ENCODE assay signal across 10 cellular contexts in the genomic region with DNA sequence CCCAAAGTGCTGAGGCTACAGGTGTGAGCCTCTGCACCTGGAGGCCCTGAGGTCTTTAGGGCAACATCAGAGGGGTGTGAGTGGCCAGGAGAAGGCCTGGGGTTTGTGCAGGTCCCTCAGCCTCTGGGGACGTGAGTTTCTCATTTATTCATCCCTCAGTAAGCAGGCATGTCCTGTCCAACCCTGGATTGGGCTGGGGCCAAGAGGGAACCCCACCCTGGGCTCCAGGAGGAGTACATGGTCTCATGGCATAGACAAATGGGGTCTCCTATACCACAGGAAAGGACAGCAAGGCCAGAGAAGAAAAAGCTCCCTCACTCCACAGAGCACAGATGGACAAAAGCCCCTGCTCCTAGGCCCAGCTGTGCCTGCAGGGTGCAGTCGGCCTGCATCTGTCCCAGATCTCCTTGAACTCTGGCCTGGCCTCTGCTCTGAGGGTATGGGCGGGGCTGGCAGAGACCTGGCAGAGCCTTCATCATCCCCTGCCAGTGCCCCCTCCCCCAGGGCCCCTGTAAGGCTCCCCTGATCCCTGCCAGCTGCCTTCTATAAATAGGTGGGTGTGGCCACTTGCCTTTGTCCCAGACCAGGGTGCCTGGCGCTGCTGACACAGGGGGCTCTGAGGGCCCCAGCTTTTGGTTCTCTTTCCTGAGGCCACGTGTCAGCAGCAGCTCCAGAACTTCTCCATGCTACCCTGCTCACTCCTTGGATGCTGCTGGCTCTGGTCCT. TPM values are rescaled to one million over a fixed set of nuclear protein-coding genes. Genes with fewer than 3 reads are reported as not detected.
DNase-seq lines count a peak whose midpoint lies in the region; ATAC-seq and TF ChIP-seq lines count a peak whose summit lies in the region.
"Had no signal": no experiment of that assay in that cellular context is flagged by ENCODE, and none has a peak within 500 bp of the region (broad histone marks: within the 10 kb centered on the region; RNA-seq: fewer than 3 reads in every experiment).

No MANE protein-coding gene starts in this region.

- no peak overlapping the region for H3K4me3 ChIP-seq in HCT116 (replicated peaks in 1 of 2; ENCODE audit: low read depth in 1 of 2, low read length in 2 of 2)
- H3K4me3 ChIP-seq in RWPE2 (ENCODE audit: severe bottlenecking): no peak overlapping the region
- H3K4me3 ChIP-seq in right cardiac atrium (ENCODE audit: low read length): no peak overlapping the region
- H3K4me3 ChIP-seq in stomach: no peak overlapping the region

- no peaks in the 10 kb centered on the region for H3K9me2 ChIP-seq in HCT116 (ENCODE audit: insufficient read depth)

- no peaks in the 10 kb centered on the region for H3K79me2 ChIP-seq in HCT116 (ENCODE audit: insufficient read depth, low read length)

- DNase-seq in HCT116 (ENCODE audit: low read depth, low spot score): no peak
- DNase-seq in RWPE2 (ENCODE audit: low spot score): no peak
- DNase-seq in right cardiac atrium: peak; percentile 78 to 86 (median 85)
- DNase-seq in stomach: peak; percentile 49
- DNase-seq in RKO (ENCODE audit: low spot score): no peak
- DNase-seq: activated gamma-delta T cell treated with Interleukin-2 at 50 U/mL for 16 hours, NCI-H524 treated with DMSO at 0.1 percent for 48 hours had no signal

- H3K4me1 ChIP-seq in HCT116 (ENCODE audit: control insufficient read depth in 1 of 2, insufficient read depth in 2 of 2, low read length in 2 of 2) (peaks cover 33% of the 10 kb centered on the region in 2 experiments), RWPE2 (ENCODE audit: insufficient read depth, poor library complexity, severe bottlenecking) (peaks cover 39% of the 10 kb centered on the region), right cardiac atrium (ENCODE audit: control insufficient read depth, insufficient read depth, low read length) (peaks cover 38% of the 10 kb centered on the region), stomach (peaks cover 53 to 87% (median 71%) of the 10 kb centered on the region in 4 donors)

- TF ChIP-seq RAD21 in HCT116 (IDR thresholded peaks at IDR 0.05; ENCODE audit: low read depth): no peak

- POLR2A ChIA-PET in HCT116 (lab: Charles Lee): no interaction called here

- no TSS peak for BruUV-seq in HCT116 (replicated peaks; lab: Mats Ljungman, UMichigan)

- CTCF ChIA-PET in HCT116 (lab: Charles Lee): no interaction called here

- RAD21 ChIA-PET in HCT116 (lab: Charles Lee; ENCODE audit: low non-redundant PET in 1 of 2, low total read pairs in 2 of 2, uncharacterized antibody in 2 of 2, unreplicated experiment in 2 of 2): no interaction called here

- no peak overlapping the region for H2AFZ ChIP-seq in HCT116 (ENCODE audit: low read depth, low read length, poor library complexity, severe bottlenecking)

- TF ChIP-seq CTCF in HCT116 (IDR thresholded peaks at IDR 0.05 in 2 of 3, conservative IDR thresholded peaks at IDR 0.05 in 1 of 3; ENCODE audit: borderline replicate concordance in 1 of 3, insufficient read depth in 1 of 3, low read depth in 2 of 3, low read length in 2 of 3) (no peak), RWPE2 (IDR thresholded peaks at IDR 0.05; ENCODE audit: poor library complexity, severe bottlenecking) (no peak), stomach (IDR thresholded peaks at IDR 0.05) (no peak)

- H3K9me3 ChIP-seq in HCT116 (ENCODE audit: control insufficient read depth in 1 of 2, insufficient read depth in 1 of 2, low read depth in 1 of 2, low read length in 2 of 2) (no peaks in the 10 kb centered on the region), RWPE2 (ENCODE audit: severe bottlenecking) (no peaks in the 10 kb centered on the region), right cardiac atrium (ENCODE audit: control insufficient read depth, low read length) (no peaks in the 10 kb centered on the region), stomach (no peaks in the 10 kb centered on the region)

- TF ChIP-seq POLR2A in HCT116 (IDR thresholded peaks at IDR 0.05; ENCODE audit: borderline replicate concordance, extremely low read depth, insufficient read depth, insufficient read length) (no peak), stomach (IDR thresholded peaks at IDR 0.05) (no peak)

- TF ChIP-seq EP300 in stomach (IDR thresholded peaks at IDR 0.05): no peak

- intact Hi-C loops in HCT116 (cut with micrococcal nuclease): no loop called here
- intact Hi-C loops in right cardiac atrium (cut with DNase I): loop anchor here in 1 of 4 donors (5.0 kb wide), 1 partner anchor 36 kb away; the partner anchor contains the start of gene A4GALT
- intact Hi-C loops in stomach (cut with DNase I; ENCODE audit: low total_unique reads): no loop called here

- WGBS in right cardiac atrium: 22% methylated on average over 5 of the region's 5 CpGs
- 23 to 37% (median 24%) methylated on average over 5 of the region's 5 CpGs for WGBS in stomach, 5 donors

- H3K9ac ChIP-seq in HCT116 (ENCODE audit: low read length): no peak overlapping the region

- no peaks in the 10 kb centered on the region for H3K27me3 ChIP-seq in HCT116 (ENCODE audit: insufficient read depth, low read length)
- no peaks in the 10 kb centered on the region for H3K27me3 ChIP-seq in RWPE2 (ENCODE audit: insufficient read depth, poor library complexity, severe bottlenecking)
- no peaks in the 10 kb centered on the region for H3K27me3 ChIP-seq in right cardiac atrium (ENCODE audit: control insufficient read depth, insufficient read depth)
- no peaks in the 10 kb centered on the region for H3K27me3 ChIP-seq in stomach

- H3K4me2 ChIP-seq in HCT116 (ENCODE audit: low read length): peak overlapping the region; percentile 22; the same call in 1 of the 2 replicates

- no peak for ATAC-seq in HCT116
- ATAC-seq in RWPE2 (ENCODE audit: low read depth): no peak
- peak; percentile 19 to 35 for ATAC-seq in right cardiac atrium
- no peak for ATAC-seq in HG03442 (IDR thresholded peaks at IDR 0.05; ENCODE audit: unreplicated experiment)
- no peak for ATAC-seq in GM19035 (IDR thresholded peaks at IDR 0.05; ENCODE audit: unreplicated experiment)

- no peak overlapping the region; the same call in 1 of the 2 replicates for H3K27ac ChIP-seq in HCT116 (ENCODE audit: low read depth, low read length)
- H3K27ac ChIP-seq in RWPE2 (ENCODE audit: poor library complexity, severe bottlenecking): peak overlapping the region; percentile 89
- peak overlapping the region; percentile 83 for H3K27ac ChIP-seq in right cardiac atrium (ENCODE audit: low read length)
- H3K27ac ChIP-seq in stomach: peak overlapping the region; percentile 42 to 91 (median 90)

- H3K36me3 ChIP-seq in HCT116 (ENCODE audit: control insufficient read depth in 1 of 2, insufficient read depth in 2 of 2, low read length in 2 of 2) (no peaks in the 10 kb centered on the region), RWPE2 (ENCODE audit: low read depth) (peaks cover 5% of the 10 kb centered on the region; the same call in 1 of the 2 replicates), stomach (peaks cover 0 to under 1% (median under 1%) of the 10 kb centered on the region in 4 donors)

- H4K20me1 ChIP-seq in HCT116 (ENCODE audit: insufficient read depth): no peaks in the 10 kb centered on the region

TF ChIP-seq in HCT116, 20 proteins besides CTCF, POLR2A, EP300 and RAD21:
- no peak for TF ChIP-seq ELF1 (IDR thresholded peaks at IDR 0.05; ENCODE audit: borderline replicate concordance, low read depth)
- TF ChIP-seq FOSL1 (IDR thresholded peaks at IDR 0.05; ENCODE audit: low read depth): no peak
- no peak for TF ChIP-seq JUND (IDR thresholded peaks at IDR 0.05)
- no peak for TF ChIP-seq SRF (IDR thresholded peaks at IDR 0.05; ENCODE audit: low read depth)
- TF ChIP-seq TCF7L2 (IDR thresholded peaks at IDR 0.05; ENCODE audit: borderline replicate concordance, extremely low read depth, insufficient read depth, insufficient read length): no peak
- TF ChIP-seq, protein P1, sequence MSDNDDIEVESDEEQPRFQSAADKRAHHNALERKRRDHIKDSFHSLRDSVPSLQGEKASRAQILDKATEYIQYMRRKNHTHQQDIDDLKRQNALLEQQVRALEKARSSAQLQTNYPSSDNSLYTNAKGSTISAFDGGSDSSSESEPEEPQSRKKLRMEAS (IDR thresholded peaks at IDR 0.05): no peak
- TF ChIP-seq SP1 (IDR thresholded peaks at IDR 0.05; ENCODE audit: low read depth): no peak
- no peak for TF ChIP-seq SIN3A (IDR thresholded peaks at IDR 0.05; ENCODE audit: low read depth)
- TF ChIP-seq ZNF274 (IDR thresholded peaks at IDR 0.05; ENCODE audit: low read depth, low read length): no peak
- TF ChIP-seq POLR2AphosphoS5 (IDR thresholded peaks at IDR 0.05; ENCODE audit: low read depth, low read length): no peak
- no peak for TF ChIP-seq CBX3 (IDR thresholded peaks at IDR 0.05; ENCODE audit: low read depth)
- TF ChIP-seq, protein P2, sequence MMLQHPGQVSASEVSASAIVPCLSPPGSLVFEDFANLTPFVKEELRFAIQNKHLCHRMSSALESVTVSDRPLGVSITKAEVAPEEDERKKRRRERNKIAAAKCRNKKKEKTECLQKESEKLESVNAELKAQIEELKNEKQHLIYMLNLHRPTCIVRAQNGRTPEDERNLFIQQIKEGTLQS (IDR thresholded peaks at IDR 0.05): no peak
- TF ChIP-seq YY1 (IDR thresholded peaks at IDR 0.05; ENCODE audit: extremely low read depth, insufficient replicate concordance, low read depth, low read length): no peak
- TF ChIP-seq ZFX (IDR thresholded peaks at IDR 0.05): no peak
- no peak for TF ChIP-seq CEBPB (IDR thresholded peaks at IDR 0.05; ENCODE audit: low read depth)

RNA-seq across cellular contexts. Expression of gene A4GALT, which starts 34.6 kb away (rescaled TPM):
- 16.0 TPM for total RNA-seq in HCT116 (2021; ENCODE audit: unreplicated experiment)
- polyA plus RNA-seq in HCT116 (2012): 14.2 and 14.3 TPM in 2 replicates
- total RNA-seq in right cardiac atrium: 100 to 1,000 TPM in 1 of 4 donors, 10 to 100 TPM in 3; 74.3 to 103 (median 86.8) TPM
- polyA plus RNA-seq in right cardiac atrium: 66.3 TPM
- total RNA-seq in stomach: 10 to 100 TPM in 3 of 5 donors, 1 to 10 TPM in 2; 3.2 to 59.4 (median 13.3) TPM
- polyA plus RNA-seq in stomach: 10 to 100 TPM; 20.9 to 28.9 (median 23.9) TPM

RNA-seq across cellular contexts. Expression of gene CYB5R3, which starts 36.9 kb away (rescaled TPM):
- total RNA-seq in HCT116 (2021; ENCODE audit: unreplicated experiment) (127 TPM), right cardiac atrium (100 to 1,000 TPM; 343 to 487 (median 377) TPM), stomach (100 to 1,000 TPM in 2 of 5 donors, 10 to 100 TPM in 3; 33.6 to 156 (median 44.6) TPM)
- 150 and 166 TPM in 2 replicates for polyA plus RNA-seq in HCT116 (2012)
- polyA plus RNA-seq in right cardiac atrium (322 TPM), stomach (100 to 1,000 TPM in 1 of 3 donors, 10 to 100 TPM in 2; 75.6 to 116 (median 88.5) TPM)

RNA-seq across cellular contexts. Expression of gene ATP5MGL, which starts 45.7 kb away (rescaled TPM):
- 0.91 TPM for total RNA-seq in HCT116 (2021; ENCODE audit: unreplicated experiment)
- polyA plus RNA-seq in HCT116 (2012): 0.08 and 0.22 TPM in 2 replicates
- 1 to 10 TPM in 1 of 4 donors, under 1 TPM in 2, not detected in 1; 0.40 to 1.1 (median 0.47) TPM for total RNA-seq in right cardiac atrium
- 0.16 TPM for polyA plus RNA-seq in right cardiac atrium
- total RNA-seq in stomach: under 1 TPM in 1 of 5 donors, not detected in 4; 0.73 TPM
- not detected for polyA plus RNA-seq in stomach
- polyA plus RNA-seq: keratinocyte had no signal

Comparison
In these comparisons a context has a peak if more than half of its experiments do, and no peak if none do; other contexts are left out.
1. ATAC-seq: peak in right cardiac atrium (2 of 2); none in HCT116 (single experiment), RWPE2 (single experiment), HG03442 (single experiment) and GM19035 (single experiment).
2. DNase-seq: peak in right cardiac atrium (3 of 3) and stomach (single experiment); none in HCT116 (single experiment), RWPE2 (single experiment) and RKO (single experiment).